9 cellular contexts compared by ENCODE assay signal in the genomic region with DNA sequence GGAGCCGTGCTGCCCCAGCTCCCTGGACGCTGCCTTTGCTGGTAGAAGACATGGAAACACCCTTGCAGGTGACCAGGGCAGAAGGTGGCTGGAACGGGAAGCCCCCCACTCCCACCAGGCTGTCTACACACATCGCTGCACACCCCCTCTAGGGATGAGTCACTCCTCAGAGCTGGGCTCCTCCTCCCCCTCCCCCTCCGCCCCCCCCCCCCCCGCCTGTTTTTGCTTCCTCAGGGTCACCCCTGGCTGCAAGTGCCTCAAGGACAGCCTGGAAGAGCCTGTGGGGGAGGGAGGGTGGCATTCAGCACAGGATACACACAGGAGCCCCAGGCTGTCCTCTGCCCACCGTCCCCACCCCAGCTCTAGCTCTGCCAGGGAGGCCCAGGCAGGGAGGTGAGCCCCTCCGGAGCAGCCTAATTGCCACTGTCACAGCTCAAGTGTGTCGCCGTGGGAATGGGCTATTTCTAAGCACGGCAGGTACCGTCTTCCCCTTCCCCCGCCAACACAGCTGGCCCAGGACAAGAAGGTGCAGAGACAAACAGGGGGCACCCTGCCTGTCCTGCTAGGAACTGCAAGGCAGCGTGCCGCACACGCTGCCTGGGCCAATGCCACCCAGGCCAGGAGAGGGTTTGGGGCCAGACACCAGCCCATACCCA. TPM values are rescaled to one million over a fixed set of nuclear protein-coding genes. Genes with fewer than 3 reads are reported as not detected.
DNase-seq lines count a peak whose midpoint lies in the region; ATAC-seq and TF ChIP-seq lines count a peak whose summit lies in the region.
"Had no signal": no experiment of that assay in that cellular context is flagged by ENCODE, and none has a peak within 500 bp of the region (broad histone marks: within the 10 kb centered on the region; RNA-seq: fewer than 3 reads in every experiment).

No MANE protein-coding gene starts in this region.

- H3K27ac Mint-ChIP-seq in GM23338, result no peak overlapping the region
- no peak overlapping the region for H3K27ac Mint-ChIP-seq in activated T-helper 17 cell treated with anti-CD3 and anti-CD28 coated beads, Interleukin-2, amount 50 U/mL, for 72 hours
- H3K27ac Mint-ChIP-seq: dendritic cell treated with granulocyte-macrophage colony-stimulating factor and Interleukin-4, amounts not matched to agents 40 ng/mL and 50 ng/mL, for 4 days had no signal

- H3F3A ChIP-seq in GM23338 (replicated peaks; ENCODE audit: low read depth), result peaks cover 5% of the 10 kb centered on the region; the same call in 1 of the 2 replicates

- H2AFZ ChIP-seq in GM23338, result no peak overlapping the region

- peaks cover 48% of the 10 kb centered on the region for H3K27me3 ChIP-seq in BLaER1
- H3K27me3 ChIP-seq in GM23338 (ENCODE audit: insufficient read depth), result peaks cover 34% of the 10 kb centered on the region

- H3K4me3 Mint-ChIP-seq in GM23338, result peak overlapping the region; percentile 40; the same call in 2 of the 3 replicates
- H3K4me3 Mint-ChIP-seq in activated T-helper 17 cell treated with anti-CD3 and anti-CD28 coated beads, Interleukin-2, amount 50 U/mL, for 72 hours, result peak overlapping the region; percentile 28
- H3K4me3 Mint-ChIP-seq: dendritic cell treated with granulocyte-macrophage colony-stimulating factor and Interleukin-4, amounts not matched to agents 40 ng/mL and 50 ng/mL, for 4 days had no signal

- H3K36me3 ChIP-seq in BLaER1 (no peaks in the 10 kb centered on the region), GM23338 (ENCODE audit: insufficient read depth) (no peaks in the 10 kb centered on the region)

- DNase-seq in GM23338 (ENCODE audit: low spot score) (peak; percentile 76), left lobe of liver (ENCODE audit: low spot score) (no peak), NCI-H146 treated with DMSO at 0.1 percent for 48 hours (lab: John Stamatoyannopoulos, UW; ENCODE audit: unreplicated experiment) (no peak), C1 segment of cervical spinal cord (lab: John Stamatoyannopoulos, UW) (no peak), NCI-H2107 (lab: John Stamatoyannopoulos, UW) (no peak)

- H3K9ac ChIP-seq in BLaER1, result no peak overlapping the region

- no peak overlapping the region for H3K27ac ChIP-seq in BLaER1
- H3K27ac ChIP-seq in GM23338 (ENCODE audit: low read depth), result no peak overlapping the region

- H3K79me2 ChIP-seq in GM23338 (replicated peaks; ENCODE audit: insufficient read depth), result no peaks in the 10 kb centered on the region

- no peak overlapping the region for H3K4me3 ChIP-seq in BLaER1
- H3K4me3 ChIP-seq in GM23338, result no peak overlapping the region

- H3K9me3 ChIP-seq in BLaER1, result no peaks in the 10 kb centered on the region

- H3K36me3 Mint-ChIP-seq in GM23338 (ENCODE audit: low read depth), result no peaks in the 10 kb centered on the region
- no peaks in the 10 kb centered on the region for H3K36me3 Mint-ChIP-seq in activated T-helper 17 cell treated with anti-CD3 and anti-CD28 coated beads, Interleukin-2, amount 50 U/mL, for 72 hours (ENCODE audit: low read depth)

- H3K4me2 ChIP-seq in BLaER1 (peak overlapping the region; percentile 91), GM23338 (no peak overlapping the region; the same call in 1 of the 2 replicates)

- no peaks in the 10 kb centered on the region for H3K9me2 ChIP-seq in GM23338 (ENCODE audit: insufficient read depth)

- H3K4me1 ChIP-seq in BLaER1, result peaks cover 54% of the 10 kb centered on the region
- H3K4me1 ChIP-seq in GM23338 (ENCODE audit: insufficient read depth), result no peaks in the 10 kb centered on the region; the same call in 1 of the 2 replicates

- ATAC-seq in GM23338 (peak; percentile 73), left lobe of liver (peak; percentile 48), HG03469 (IDR thresholded peaks at IDR 0.05; ENCODE audit: unreplicated experiment) (no peak)
- ATAC-seq in activated T-helper 17 cell treated with anti-CD3 and anti-CD28 coated beads, Interleukin-2, amount 50 U/mL, for 72 hours (replicated peaks), result no peak

- peaks cover 11% of the 10 kb centered on the region for H3K4me1 Mint-ChIP-seq in GM23338
- H3K4me1 Mint-ChIP-seq in activated T-helper 17 cell treated with anti-CD3 and anti-CD28 coated beads, Interleukin-2, amount 50 U/mL, for 72 hours, result no peaks in the 10 kb centered on the region

- peak; percentile 46 to 50 for TF ChIP-seq CTCF in GM23338 (conservative IDR thresholded peaks at IDR 0.05; ENCODE audit: low read depth in 2 of 2)

- H4K20me1 ChIP-seq in BLaER1, result peaks cover 21% of the 10 kb centered on the region
- no peaks in the 10 kb centered on the region for H4K20me1 ChIP-seq in GM23338 (replicated peaks; ENCODE audit: insufficient read depth)

- no peaks in the 10 kb centered on the region for H3K9me3 Mint-ChIP-seq in GM23338
- H3K9me3 Mint-ChIP-seq in activated T-helper 17 cell treated with anti-CD3 and anti-CD28 coated beads, Interleukin-2, amount 50 U/mL, for 72 hours, result no peaks in the 10 kb centered on the region
- H3K9me3 Mint-ChIP-seq: dendritic cell treated with granulocyte-macrophage colony-stimulating factor and Interleukin-4, amounts not matched to agents 40 ng/mL and 50 ng/mL, for 4 days had no signal

- peaks cover 34% of the 10 kb centered on the region for H3K27me3 Mint-ChIP-seq in GM23338 (ENCODE audit: insufficient read depth, low read depth, poor library complexity)
- H3K27me3 Mint-ChIP-seq in activated T-helper 17 cell treated with anti-CD3 and anti-CD28 coated beads, Interleukin-2, amount 50 U/mL, for 72 hours, result no peaks in the 10 kb centered on the region

TF ChIP-seq in GM23338, 12 proteins besides CTCF, POLR2A, EP300 and RAD21 (continues in another document):
- no peak for TF ChIP-seq CREB1 (CRISPR knock-in tag; IDR thresholded peaks at IDR 0.05; ENCODE audit: low read depth)
- no peak for TF ChIP-seq NANOG (IDR thresholded peaks at IDR 0.05; ENCODE audit: borderline replicate concordance)
- TF ChIP-seq STAT1 (IDR thresholded peaks at IDR 0.05; ENCODE audit: unreplicated experiment), result no peak

RNA-seq across cellular contexts. Expression of gene FNDC10, which starts 2.5 kb away (rescaled TPM):
- total RNA-seq in GM23338 (2014; rRNA removed; shearing (Covaris generic)), result 11.1 and 15.1 TPM in 2 replicates
- 7.7 and 8.6 TPM in 2 replicates for polyA plus RNA-seq in GM23338 (2016; fragmentation: Nextera tagmentation; extraction: Ambion mirVana)
- total RNA-seq in activated T-helper 17 cell treated with anti-CD3 and anti-CD28 coated beads, Interleukin-2, amount 50 U/mL, for 72 hours, result 1 to 10 TPM; 1.1 to 1.4 TPM
- 0.58 TPM for total RNA-seq in left lobe of liver

RNA-seq across cellular contexts. Expression of gene MIB2, which starts 17.9 kb away (rescaled TPM):
- total RNA-seq in GM23338 (2014; rRNA removed; shearing (Covaris generic)), result 57.3 and 82.6 TPM in 2 replicates
- 104 and 120 TPM in 2 replicates for polyA plus RNA-seq in GM23338 (2016; fragmentation: Nextera tagmentation; extraction: Ambion mirVana)
- total RNA-seq in activated T-helper 17 cell treated with anti-CD3 and anti-CD28 coated beads, Interleukin-2, amount 50 U/mL, for 72 hours, result 10 to 100 TPM; 42.7 to 83.5 TPM
- total RNA-seq in left lobe of liver, result 65.1 TPM

RNA-seq across cellular contexts. Expression of gene SSU72, which starts 22.7 kb away (rescaled TPM):
- total RNA-seq in GM23338 (2014; rRNA removed; shearing (Covaris generic)), result 148 and 163 TPM in 2 replicates
- polyA plus RNA-seq in GM23338 (2016; fragmentation: Nextera tagmentation; extraction: Ambion mirVana), result 244 and 248 TPM in 2 replicates
- total RNA-seq in activated T-helper 17 cell treated with anti-CD3 and anti-CD28 coated beads, Interleukin-2, amount 50 U/mL, for 72 hours, result 100 to 1,000 TPM in 1 of 2 donors, 10 to 100 TPM in 1; 75.6 to 133 TPM
- 65.4 TPM for total RNA-seq in left lobe of liver

RNA-seq across cellular contexts. Expression of gene MMP23B, which starts 34.6 kb away (rescaled TPM):
- total RNA-seq in GM23338 (2014; rRNA removed; shearing (Covaris generic)), result 12.5 and 15.8 TPM in 2 replicates
- 15.0 and 16.2 TPM in 2 replicates for polyA plus RNA-seq in GM23338 (2016; fragmentation: Nextera tagmentation; extraction: Ambion mirVana)
- total RNA-seq in activated T-helper 17 cell treated with anti-CD3 and anti-CD28 coated beads, Interleukin-2, amount 50 U/mL, for 72 hours, result 1 to 10 TPM; 1.8 to 6.5 TPM
- 1.6 TPM for total RNA-seq in left lobe of liver

RNA-seq across cellular contexts. Expression of gene TMEM240, which starts 57.0 kb away (rescaled TPM):
- 0.74 and 5.1 TPM in 2 replicates for total RNA-seq in GM23338 (2014; rRNA removed; shearing (Covaris generic))
- polyA plus RNA-seq in GM23338 (2016; fragmentation: Nextera tagmentation; extraction: Ambion mirVana), result 1.8 and 1.9 TPM in 2 replicates
- 1 to 10 TPM; 2.1 to 2.3 TPM for total RNA-seq in activated T-helper 17 cell treated with anti-CD3 and anti-CD28 coated beads, Interleukin-2, amount 50 U/mL, for 72 hours
- total RNA-seq in left lobe of liver, result 0.98 TPM

Comparison
In these comparisons a context has a peak if more than half of its experiments do, and no peak if none do; other contexts are left out.
1. ATAC-seq: peak in GM23338 (single experiment) and left lobe of liver (single experiment); none in activated T-helper 17 cell treated with anti-CD3 and anti-CD28 coated beads, Interleukin-2, amount 50 U/mL, for 72 hours (single experiment) and HG03469 (single experiment).